Comparison of ENCODE assay signal across 8 cellular contexts in the genomic region with DNA sequence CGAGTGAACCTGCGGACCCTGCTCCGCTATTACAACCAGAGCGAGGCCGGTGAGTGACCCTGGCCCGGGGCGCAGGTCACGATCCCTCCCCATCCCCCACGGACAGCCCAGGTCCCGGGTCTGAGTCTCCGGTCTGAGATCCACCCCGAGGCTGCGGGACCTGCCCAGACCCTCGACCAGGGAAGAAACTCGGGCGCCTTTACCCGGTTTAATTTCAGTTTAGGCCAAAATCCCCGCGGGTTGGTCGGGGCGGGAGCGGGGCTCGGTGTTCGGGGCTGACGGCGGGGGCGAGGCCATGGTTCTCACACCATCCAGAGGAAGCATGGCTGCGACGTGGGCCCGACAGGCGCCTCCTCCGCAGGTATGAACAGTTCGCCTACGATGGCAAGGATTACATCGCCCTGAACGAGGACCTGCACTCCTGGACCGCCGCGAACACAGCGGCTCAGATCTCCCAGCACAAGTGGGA. TPM values are rescaled to one million over a fixed set of nuclear protein-coding genes. Genes with fewer than 3 reads are reported as not detected.
DNase-seq lines count a peak whose midpoint lies in the region; ATAC-seq and TF ChIP-seq lines count a peak whose summit lies in the region.

No MANE protein-coding gene starts in this region.

- H3K4me1 ChIP-seq in prostate gland (replicated peaks): no peaks in the 10 kb centered on the region

- H3K9me3 Mint-ChIP-seq in glutamatergic neuron (ENCODE audit: unreplicated experiment): peaks cover 4% of the 10 kb centered on the region

- H3K36me3 ChIP-seq in prostate gland: no peaks in the 10 kb centered on the region

- peaks cover 2% of the 10 kb centered on the region for H3K4me1 Mint-ChIP-seq in glutamatergic neuron (ENCODE audit: low read depth, unreplicated experiment)

- intact Hi-C loops in prostate gland (cut with DNase I): no loop called here

- H3K27ac ChIP-seq in prostate gland: peak overlapping the region; percentile 63 to 84

- WGBS in prostate gland: 19% methylated on average over 23 of the region's 40 CpGs

- no peaks in the 10 kb centered on the region for H3K27me3 ChIP-seq in prostate gland (replicated peaks; ENCODE audit: insufficient read depth)

- H3K27ac Mint-ChIP-seq in glutamatergic neuron (ENCODE audit: unreplicated experiment): no peak overlapping the region

- DNase-seq in ELF-1 (ENCODE audit: low read depth, low spot score) (peak; percentile 12), activated T-cell treated with anti-CD3 and anti-CD28 coated beads for 48 hours (ENCODE audit: low read depth) (peak; percentile 16), glutamatergic neuron (peak; percentile 33), prostate gland (ENCODE audit: low spot score) (peak; percentile 5), inferior parietal cortex (ENCODE audit: extremely low spot score) (no peak), NCI-H187 (lab: John Stamatoyannopoulos, UW) (no peak)

- no peak for TF ChIP-seq POLR2A in prostate gland (IDR thresholded peaks at IDR 0.05)

- no peaks in the 10 kb centered on the region for H3K27me3 Mint-ChIP-seq in glutamatergic neuron (ENCODE audit: unreplicated experiment)

- H3K36me3 Mint-ChIP-seq in glutamatergic neuron (ENCODE audit: unreplicated experiment): peaks cover 5% of the 10 kb centered on the region

- H3K4me3 ChIP-seq in prostate gland: peak overlapping the region; percentile 65 to 80

- ATAC-seq in HG03342 (IDR thresholded peaks at IDR 0.05; ENCODE audit: unreplicated experiment) (peak; percentile 18), GM18870 (IDR thresholded peaks at IDR 0.05; ENCODE audit: unreplicated experiment) (no peak)

- TF ChIP-seq CTCF in glutamatergic neuron (IDR thresholded peaks at IDR 0.05; ENCODE audit: partially characterized antibody, unreplicated experiment): no peak
- no peak for TF ChIP-seq CTCF in prostate gland (IDR thresholded peaks at IDR 0.05)

- H3K4me3 Mint-ChIP-seq in glutamatergic neuron (ENCODE audit: unreplicated experiment): peak overlapping the region; percentile 86

- H3K9me3 ChIP-seq in prostate gland: no peaks in the 10 kb centered on the region

RNA-seq across cellular contexts. Expression of gene TRIM26, which starts 46.9 kb away (rescaled TPM):
- total RNA-seq in glutamatergic neuron (ENCODE audit: unreplicated experiment): 58.5 TPM
- total RNA-seq in prostate gland: 100 to 1,000 TPM in 1 of 2 donors, 10 to 100 TPM in 1; 74.8 to 100 TPM

Comparison
In these comparisons a context has a peak if more than half of its experiments do, and no peak if none do; other contexts are left out.
1. DNase-seq: peak in ELF-1 (single experiment), activated T-cell treated with anti-CD3 and anti-CD28 coated beads for 48 hours (single experiment), glutamatergic neuron (single experiment) and prostate gland (single experiment); none in inferior parietal cortex (single experiment) and NCI-H187 (0 of 2).